1 cellular context compared by ENCODE assay signal in genomic region chr11:3222941-3223905, GRCh38.
TF ChIP-seq lines count a peak whose summit lies in the region.

No MANE protein-coding gene starts in this region.

TF ChIP-seq in K562, 482 proteins besides CTCF, POLR2A, EP300 and RAD21:
- TF ChIP-seq ZNF592 (IDR thresholded peaks at IDR 0.05) (no peak), ZKSCAN3 (CRISPR knock-in tag; IDR thresholded peaks at IDR 0.05) (no peak), TEAD2 (tag; IDR thresholded peaks at IDR 0.05) (no peak), ZNF318 (IDR thresholded peaks at IDR 0.05; ENCODE audit: borderline replicate concordance in 1 of 2, low read depth in 1 of 2) (no peak)
